39 cellular contexts compared by ENCODE assay signal in genomic region chr7:130639391-130639790, GRCh38. TPM values are rescaled to one million over a fixed set of nuclear protein-coding genes. Genes with fewer than 3 reads are reported as not detected.
"Had no signal": no experiment of that assay in that cellular context is flagged by ENCODE, and none has a peak within 500 bp of the region (broad histone marks: within the 10 kb centered on the region; RNA-seq: fewer than 3 reads in every experiment).

No MANE protein-coding gene starts in this region.

- H2AFZ ChIP-seq: hepatocyte, parathyroid adenoma had no signal

- H3K36me3 ChIP-seq: colonic mucosa, neutrophil, prostate gland, right atrium auricular region had no signal

- H3K27me3 ChIP-seq: colonic mucosa, esophagus muscularis mucosa, foreskin keratinocyte, gastroesophageal sphincter, heart left ventricle, hepatocyte, left lung, neutrophil, right atrium auricular region, testis, tibial artery had no signal

- H3K4me1 ChIP-seq: colonic mucosa, esophagus muscularis mucosa, foreskin keratinocyte, gastroesophageal sphincter, heart left ventricle, left lung, parathyroid adenoma, prostate gland, right atrium auricular region, testis, tibial artery had no signal

- H3K79me2 ChIP-seq: hepatocyte, parathyroid adenoma had no signal

- H3K4me2 ChIP-seq: hepatocyte, smooth muscle cell had no signal

- H3K4me3 ChIP-seq: colonic mucosa, esophagus muscularis mucosa, gastroesophageal sphincter, heart left ventricle, hepatocyte, left lung, mucosa of descending colon, prostate gland, right atrium auricular region, smooth muscle cell, testis, tibial artery had no signal

- H3K9ac ChIP-seq: parathyroid adenoma had no signal

- ATAC-seq: foreskin keratinocyte; gastroesophageal sphincter; heart left ventricle; left cardiac atrium; left lung; mucosa of descending colon; natural killer cell treated with Interleukin-12 subunit alpha and Interleukin-12 subunit beta and Interleukin-15 and Interleukin-18, amount 100 ng/mL, for 72 hours; sciatic nerve; stimulated activated memory B cell treated with anti-CD40 and anti-IgM and Interleukin-4, amounts not matched to agents 10 μg/mL and 1 μg/mL and 100 μg/mL, for 72 hours; stimulated activated naive CD8-positive, alpha-beta T cell treated with anti-CD3 and anti-CD28 coated beads, Interleukin-15, Interleukin-2, amounts not matched to agents 100 U/mL and 50 U/mL, for 24 hours had no signal

- H3K9me3 ChIP-seq: colonic mucosa, esophagus muscularis mucosa, gastroesophageal sphincter, prostate gland, right atrium auricular region, testis, tibial artery had no signal

- H3K27ac ChIP-seq: colonic mucosa, esophagus muscularis mucosa, foreskin keratinocyte, gastroesophageal sphincter, heart left ventricle, hepatocyte, left lung, neutrophil, parathyroid adenoma, prostate gland, right atrium auricular region, testis, tibial artery had no signal

- DNase-seq: colonic mucosa; dermis blood vessel endothelial cell; effector memory CD4-positive, alpha-beta T cell; foreskin keratinocyte; heart left ventricle; left cardiac atrium; left lung; mesenchymal stem cell; mucosa of descending colon; naive B cell; stimulated activated CD4-positive, alpha-beta T cell treated with anti-CD3 and anti-CD28 coated beads, Interleukin-12 subunit alpha, Interleukin-12 subunit beta, amount 100 ng/mL, for 4 hours; stimulated activated CD4-positive, alpha-beta T cell treated with anti-CD3 and anti-CD28 coated beads, Interleukin-1b, Interleukin-23, amount 100 ng/mL, for 48 hours; stimulated activated CD4-positive, alpha-beta T cell treated with anti-CD3 and anti-CD28 coated beads, Interleukin-4, amount 100 ng/mL, for 4 hours; stimulated activated naive CD8-positive, alpha-beta T cell treated with anti-CD3 and anti-CD28 coated beads, Interleukin-15, Interleukin-2, amounts not matched to agents 100 U/mL and 50 U/mL, for 24 hours; substantia nigra; testis; tibial artery had no signal

- FAIRE-seq: endothelial cell of umbilical vein, islet of Langerhans had no signal

RNA-seq across cellular contexts. Expression of gene TSGA13, which starts 47.0 kb away (rescaled TPM):
- total RNA-seq: chondrocyte; colonic mucosa; dermis blood vessel endothelial cell; endothelial cell of umbilical vein; epithelial cell of proximal tubule; esophagus muscularis mucosa; foreskin keratinocyte; gastroesophageal sphincter; heart left ventricle; hepatocyte; kidney epithelial cell; left cardiac atrium; left lung; lower leg skin; lung microvascular endothelial cell; mesothelial cell of epicardium; mucosa of descending colon; natural killer cell treated with Interleukin-12 subunit alpha and Interleukin-12 subunit beta and Interleukin-15 and Interleukin-18, amount 100 ng/mL, for 72 hours; neural crest cell; omental fat pad; right atrium auricular region; sciatic nerve; smooth muscle cell; urinary bladder had no signal
- polyA plus RNA-seq: endothelial cell of umbilical vein, foreskin keratinocyte, heart left ventricle, hepatocyte, smooth muscle cell, urinary bladder had no signal
